Comparison of ENCODE assay signal across 8 cellular contexts in genomic region chr13:85828094-85828684, GRCh38. TPM values are rescaled to one million over a fixed set of nuclear protein-coding genes. Genes with fewer than 3 reads are reported as not detected.
A peak's percentile ranks its signal among the peaks of the same experiment; 100 is the strongest.
DNase-seq lines count a peak whose midpoint lies in the region; ATAC-seq, FAIRE-seq and TF ChIP-seq lines count a peak whose summit lies in the region.

No MANE protein-coding gene starts in this region.

- no peaks in the 10 kb centered on the region for H3K9me3 ChIP-seq in cardiac muscle cell (ENCODE audit: low read depth)

- H3K9me3 Mint-ChIP-seq in activated CD4-positive, alpha-beta memory T cell treated with anti-CD3 and anti-CD28 coated beads for 36 hours: no peaks in the 10 kb centered on the region

- no peak overlapping the region for H3K27ac Mint-ChIP-seq in activated CD4-positive, alpha-beta memory T cell treated with anti-CD3 and anti-CD28 coated beads for 36 hours

- TF ChIP-seq CTCF in cardiac muscle cell (IDR thresholded peaks at IDR 0.05; ENCODE audit: low read depth, low read length): peak; percentile 66
- TF ChIP-seq CTCF in astrocyte of the spinal cord (IDR thresholded peaks at IDR 0.05; ENCODE audit: low read depth, low read length): peak; percentile 67

- ATAC-seq in left cardiac atrium: no peak

- peak; percentile 39 to 56 for DNase-seq in cardiac muscle cell (ENCODE audit: low read depth in 1 of 2, low spot score in 1 of 2)
- no peak for DNase-seq in left cardiac atrium
- peak; percentile 5 for DNase-seq in HTR-8/SVneo (ENCODE audit: insufficient read length, low spot score)
- DNase-seq in astrocyte of the spinal cord (ENCODE audit: low read depth, low spot score): peak; percentile 25
- DNase-seq in medulla oblongata (ENCODE audit: extremely low spot score): peak; percentile 38
- DNase-seq in activated CD4-positive, alpha-beta memory T cell treated with anti-CD3 and anti-CD28 coated beads for 36 hours: no peak
- no peak for DNase-seq in activated CD4-positive, alpha-beta T cell treated with anti-CD3 and anti-CD28 coated beads for 48 hours
- no peak for DNase-seq in HK-2 (ENCODE audit: unreplicated experiment)

- CTCF ChIA-PET in activated CD4-positive, alpha-beta memory T cell treated with anti-CD3 and anti-CD28 coated beads for 36 hours (lab: Charles Lee): interaction anchor here (0.7 to 1.4 kb wide), 7 partner anchors 11 to 931 kb away, joined by 3 to 4 read pairs (median 3); no protein-coding TSS in a partner anchor

- no peaks in the 10 kb centered on the region for H3K36me3 ChIP-seq in cardiac muscle cell

- in situ Hi-C loops in astrocyte of the spinal cord (cut with HindIII; ENCODE audit: low sequenced_read_pairs): no loop called here

- H3K27ac ChIP-seq in cardiac muscle cell: no peak overlapping the region

- H3K4me1 Mint-ChIP-seq in activated CD4-positive, alpha-beta memory T cell treated with anti-CD3 and anti-CD28 coated beads for 36 hours (ENCODE audit: low read depth): no peaks in the 10 kb centered on the region

- no peak overlapping the region for H3K4me3 Mint-ChIP-seq in activated CD4-positive, alpha-beta memory T cell treated with anti-CD3 and anti-CD28 coated beads for 36 hours

- no peaks in the 10 kb centered on the region for H3K27me3 ChIP-seq in cardiac muscle cell

- intact Hi-C loops in left cardiac atrium (cut with DNase I): no loop called here
- intact Hi-C loops in activated CD4-positive, alpha-beta memory T cell treated with anti-CD3 and anti-CD28 coated beads for 36 hours (cut with micrococcal nuclease): loop anchor here (1.0 kb wide), 1 partner anchor 932 kb away; no protein-coding TSS in a partner anchor

- H3K4me3 ChIP-seq in cardiac muscle cell (no peak overlapping the region), astrocyte of the spinal cord (ENCODE audit: low read depth, low read length) (no peak overlapping the region)

- H3K27me3 Mint-ChIP-seq in activated CD4-positive, alpha-beta memory T cell treated with anti-CD3 and anti-CD28 coated beads for 36 hours: no peaks in the 10 kb centered on the region

- H3K36me3 Mint-ChIP-seq in activated CD4-positive, alpha-beta memory T cell treated with anti-CD3 and anti-CD28 coated beads for 36 hours: no peaks in the 10 kb centered on the region

- POLR2A ChIA-PET in activated CD4-positive, alpha-beta memory T cell treated with anti-CD3 and anti-CD28 coated beads for 36 hours (lab: Charles Lee): no interaction called here

- FAIRE-seq in HTR-8/SVneo (lab: Jason Lieb, UNC): no peak

- no peaks in the 10 kb centered on the region for H3K4me1 ChIP-seq in cardiac muscle cell (ENCODE audit: low read depth)

RNA-seq across cellular contexts. Expression of gene SLITRK6, which starts 29.0 kb away (rescaled TPM):
- total RNA-seq in cardiac muscle cell (not detected in 2 replicates), left cardiac atrium (1 to 10 TPM in 1 of 2 donors, under 1 TPM in 1; 0.84 to 1.0 TPM)
- 0.07 TPM in 1 of 2 replicates, not detected in the other for polyA plus RNA-seq in cardiac muscle cell
- not detected for total RNA-seq in activated CD4-positive, alpha-beta memory T cell treated with anti-CD3 and anti-CD28 coated beads for 36 hours

Comparison
In these comparisons a context has a peak if more than half of its experiments do, and no peak if none do; other contexts are left out.
1. DNase-seq: peak in cardiac muscle cell (2 of 2), HTR-8/SVneo (single experiment), astrocyte of the spinal cord (single experiment) and medulla oblongata (single experiment); none in left cardiac atrium (single experiment), activated CD4-positive, alpha-beta memory T cell treated with anti-CD3 and anti-CD28 coated beads for 36 hours (single experiment), activated CD4-positive, alpha-beta T cell treated with anti-CD3 and anti-CD28 coated beads for 48 hours (single experiment) and HK-2 (single experiment).